Comparison of ENCODE assay signal across 9 cellular contexts in the genomic region with DNA sequence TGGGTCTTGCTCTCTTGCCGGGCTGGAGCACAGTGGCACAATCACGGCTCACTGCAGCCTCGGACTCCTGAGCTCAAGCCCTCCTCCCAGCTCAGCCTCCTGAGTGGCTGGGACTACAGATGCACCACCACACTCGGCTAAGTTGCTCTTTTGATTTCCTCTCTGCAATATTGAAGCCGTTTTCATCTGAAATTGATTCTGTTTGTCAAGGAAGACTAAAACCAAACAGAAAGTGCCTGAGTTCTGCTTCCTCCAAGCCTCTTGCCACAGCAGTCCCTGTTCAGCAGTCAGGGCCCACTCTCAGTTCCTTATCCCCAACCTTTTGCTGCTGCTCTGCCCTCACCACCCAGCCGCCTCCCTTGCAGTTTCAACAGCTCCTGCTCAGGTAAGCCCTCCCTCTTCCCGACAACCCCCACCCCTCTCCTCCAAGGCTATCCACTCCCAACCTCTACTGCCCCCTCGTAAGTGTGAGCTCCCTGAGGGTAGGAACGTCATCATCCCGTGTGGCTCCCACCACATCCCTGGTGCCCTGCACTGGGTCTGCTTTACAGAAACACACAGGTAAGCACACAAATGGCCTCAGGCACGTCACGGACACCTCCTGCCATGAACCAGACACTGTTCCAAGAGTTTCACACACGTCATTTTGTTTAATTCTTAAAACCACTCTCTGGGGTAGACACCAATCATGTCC.
A peak's percentile ranks its signal among the peaks of the same experiment; 100 is the strongest.
DNase-seq lines count a peak whose midpoint lies in the region; ATAC-seq, FAIRE-seq and TF ChIP-seq lines count a peak whose summit lies in the region.
"Had no signal": no experiment of that assay in that cellular context is flagged by ENCODE, and none has a peak within 500 bp of the region (broad histone marks: within the 10 kb centered on the region; RNA-seq: fewer than 3 reads in every experiment).

No MANE protein-coding gene starts in this region.

- H3K27ac Mint-ChIP-seq in effector memory CD8-positive, alpha-beta T cell: peak overlapping the region in 1 of 2 donors; percentile 18

- intact Hi-C loops in tibial artery (cut with DNase I; ENCODE audit: low total_unique reads): no loop called here

- H3K27me3 Mint-ChIP-seq in effector memory CD8-positive, alpha-beta T cell: no peaks in the 10 kb centered on the region

- no peaks in the 10 kb centered on the region for H3K36me3 ChIP-seq in tibial artery

- H3K27me3 ChIP-seq in tibial artery: no peaks in the 10 kb centered on the region

- no peaks in the 10 kb centered on the region for H3K36me3 Mint-ChIP-seq in effector memory CD8-positive, alpha-beta T cell (ENCODE audit: insufficient read depth)

- H3K9me3 ChIP-seq in tibial artery: no peaks in the 10 kb centered on the region

- peak; percentile 99 for ATAC-seq in GM21381 (IDR thresholded peaks at IDR 0.05; ENCODE audit: unreplicated experiment)
- peak; percentile 99 for ATAC-seq in HG03432 (IDR thresholded peaks at IDR 0.05; ENCODE audit: unreplicated experiment)
- ATAC-seq in effector memory CD8-positive, alpha-beta T cell (replicated peaks): peak; percentile 37

- H3K4me1 Mint-ChIP-seq in effector memory CD8-positive, alpha-beta T cell (ENCODE audit: low read depth in 2 of 2): peaks cover 5 to 13% of the 10 kb centered on the region in 2 donors

- no peaks in the 10 kb centered on the region for H3K9me3 Mint-ChIP-seq in effector memory CD8-positive, alpha-beta T cell

- TF ChIP-seq CTCF in tibial artery (IDR thresholded peaks at IDR 0.05): no peak

- no peak for TF ChIP-seq POLR2A in GM12892 (IDR thresholded peaks at IDR 0.05; ENCODE audit: low read depth, low read length)

- H3K4me3 Mint-ChIP-seq in effector memory CD8-positive, alpha-beta T cell: no peak overlapping the region

- no peak overlapping the region for H3K4me3 ChIP-seq in tibial artery

- no peak overlapping the region for H3K27ac ChIP-seq in tibial artery

- H3K4me1 ChIP-seq in tibial artery: no peaks in the 10 kb centered on the region

- DNase-seq in GM12892 (ENCODE audit: insufficient read length) (peak; percentile 31), NCI-H2029 (lab: John Stamatoyannopoulos, UW) (no peak), tibial artery (no peak), NCI-H774 (lab: John Stamatoyannopoulos, UW) (no peak), NCI-H2029 treated with DMSO at 0.1 percent for 48 hours (lab: John Stamatoyannopoulos, UW) (no peak)
- no peak for DNase-seq in effector memory CD8-positive, alpha-beta T cell
- DNase-seq: NCI-H2081 had no signal

- FAIRE-seq in GM12892 (lab: Jason Lieb, UNC): peak; percentile 89

Comparison
In these comparisons a context has a peak if more than half of its experiments do, and no peak if none do; other contexts are left out.
1. ATAC-seq: peak in every context shown above with its lines; median percentile 99 in GM21381; 99 in HG03432; 37 in effector memory CD8-positive, alpha-beta T cell.